12 cellular contexts compared by ENCODE assay signal in genomic region chr17:17181666-17182600, GRCh38. TPM values are rescaled to one million over a fixed set of nuclear protein-coding genes. Genes with fewer than 3 reads are reported as not detected.
DNase-seq lines count a peak whose midpoint lies in the region; ATAC-seq and TF ChIP-seq lines count a peak whose summit lies in the region.
"Had no signal": no experiment of that assay in that cellular context is flagged by ENCODE, and none has a peak within 500 bp of the region (broad histone marks: within the 10 kb centered on the region; RNA-seq: fewer than 3 reads in every experiment).

No MANE protein-coding gene starts in this region.

- intact Hi-C loops in dorsolateral prefrontal cortex (cut with DNase I), result no loop called here

- no peak for TF ChIP-seq CTCF in GM13977 (IDR thresholded peaks at IDR 0.05; ENCODE audit: extremely low read depth, insufficient read depth, missing control alignments)
- no peak for TF ChIP-seq CTCF in OCI-LY1 (IDR thresholded peaks at IDR 0.05; ENCODE audit: low read length)
- no peak for TF ChIP-seq CTCF in dorsolateral prefrontal cortex (IDR thresholded peaks at IDR 0.05 in 54 of 56, conservative IDR thresholded peaks at IDR 0.05 in 2 of 56; ENCODE audit: low read depth in 1 of 56, partially characterized antibody in 56 of 56)

- H3K4me3 ChIP-seq in OCI-LY1 (ENCODE audit: low read depth, low read length, poor library complexity, severe bottlenecking), result no peak overlapping the region
- no peak overlapping the region for H3K4me3 ChIP-seq in dorsolateral prefrontal cortex
- H3K4me3 ChIP-seq: transverse colon had no signal

- H3K36me3 Mint-ChIP-seq in stimulated activated effector memory CD8-positive, alpha-beta T cell treated with anti-CD3 and anti-CD28 coated beads, Interleukin-12 subunit alpha, Interleukin-12 subunit beta, amount 100 ng/mL, for 72 hours, result peaks cover 87% of the 10 kb centered on the region

- no peaks in the 10 kb centered on the region for H3K79me2 ChIP-seq in OCI-LY1 (ENCODE audit: insufficient read depth, low read length)

- peak; percentile 70 for DNase-seq in GM13977 (ENCODE audit: low spot score)
- peak; percentile 39 for DNase-seq in activated naive CD4-positive, alpha-beta T cell treated with anti-CD3 and anti-CD28 coated beads, Interleukin-2, amount 50 U/mL, for 16 hours
- DNase-seq in stimulated activated effector memory CD8-positive, alpha-beta T cell treated with anti-CD3 and anti-CD28 coated beads, Interleukin-12 subunit alpha, Interleukin-12 subunit beta, amount 100 ng/mL, for 72 hours (ENCODE audit: low spot score in 2 of 2), result no peak
- no peak for DNase-seq in HK-2 (ENCODE audit: unreplicated experiment)
- no peak for DNase-seq in dorsolateral prefrontal cortex
- no peak for DNase-seq in NCI-H345 treated with DMSO at 0.1 percent for 48 hours (lab: John Stamatoyannopoulos, UW; ENCODE audit: unreplicated experiment)
- DNase-seq: dermis blood vessel endothelial cell, NCI-H187 treated with DMSO at 0.1 percent for 48 hours, nucleus accumbens, transverse colon had no signal

- H3K4me3 Mint-ChIP-seq in stimulated activated effector memory CD8-positive, alpha-beta T cell treated with anti-CD3 and anti-CD28 coated beads, Interleukin-12 subunit alpha, Interleukin-12 subunit beta, amount 100 ng/mL, for 72 hours, result peak overlapping the region; percentile 76

- H3K4me1 Mint-ChIP-seq in stimulated activated effector memory CD8-positive, alpha-beta T cell treated with anti-CD3 and anti-CD28 coated beads, Interleukin-12 subunit alpha, Interleukin-12 subunit beta, amount 100 ng/mL, for 72 hours, result peaks cover 82% of the 10 kb centered on the region

- in situ Hi-C loops in GM13977 (cut with MboI; ENCODE audit: low pct_unique_long_range_greater_than_20kb, low sequenced_read_pairs, unreplicated experiment), result no loop called here

- H2AFZ ChIP-seq in OCI-LY1 (ENCODE audit: low read length), result no peak overlapping the region

- H3K4me1 ChIP-seq in OCI-LY1 (ENCODE audit: insufficient read depth, low read length, severe bottlenecking), result peaks cover 37% of the 10 kb centered on the region

- no peaks in the 10 kb centered on the region for H3K9me2 ChIP-seq in OCI-LY1 (ENCODE audit: low read depth, low read length)

- H3K4me2 ChIP-seq in OCI-LY1 (ENCODE audit: low read length), result peak overlapping the region; percentile 46; the same call in 1 of the 2 replicates

- no peaks in the 10 kb centered on the region for H3K9me3 Mint-ChIP-seq in stimulated activated effector memory CD8-positive, alpha-beta T cell treated with anti-CD3 and anti-CD28 coated beads, Interleukin-12 subunit alpha, Interleukin-12 subunit beta, amount 100 ng/mL, for 72 hours

- peak overlapping the region; percentile 98 for H3K27ac Mint-ChIP-seq in stimulated activated effector memory CD8-positive, alpha-beta T cell treated with anti-CD3 and anti-CD28 coated beads, Interleukin-12 subunit alpha, Interleukin-12 subunit beta, amount 100 ng/mL, for 72 hours

- peaks cover 70% of the 10 kb centered on the region for H3K36me3 ChIP-seq in OCI-LY1 (ENCODE audit: insufficient read depth, low read length)

- ATAC-seq in stimulated activated effector memory CD8-positive, alpha-beta T cell treated with anti-CD3 and anti-CD28 coated beads, Interleukin-12 subunit alpha, Interleukin-12 subunit beta, amount 100 ng/mL, for 72 hours, result no peak
- ATAC-seq: HepG2 had no signal

- H3K9me3 ChIP-seq in OCI-LY1 (ENCODE audit: low read length), result no peaks in the 10 kb centered on the region
- H3K9me3 ChIP-seq: transverse colon had no signal

- H3K27me3 ChIP-seq in OCI-LY1 (ENCODE audit: insufficient read depth, low read length) (no peaks in the 10 kb centered on the region), dorsolateral prefrontal cortex (no peaks in the 10 kb centered on the region)
- H3K27me3 ChIP-seq: transverse colon had no signal

- peak overlapping the region; percentile 79 for H3K27ac ChIP-seq in OCI-LY1 (ENCODE audit: low read depth, low read length, poor library complexity, severe bottlenecking)
- peak overlapping the region in 9 of 59 donors; percentile 1 to 55 (median 31) for H3K27ac ChIP-seq in dorsolateral prefrontal cortex

- no peak overlapping the region for H3K9ac ChIP-seq in OCI-LY1 (ENCODE audit: low read length)

- no peaks in the 10 kb centered on the region for H4K20me1 ChIP-seq in OCI-LY1 (ENCODE audit: insufficient read depth, low read length)

- H3F3A ChIP-seq in OCI-LY1 (ENCODE audit: insufficient read depth, low read length), result peaks cover 4% of the 10 kb centered on the region; the same call in 1 of the 2 replicates

RNA-seq across cellular contexts. Expression of gene PLD6, which starts 24.2 kb away (rescaled TPM):
- total RNA-seq in dorsolateral prefrontal cortex, result 10 to 100 TPM in 57 of 120 experiments, 1 to 10 TPM in 63; 5.7 to 19.4 (median 9.9) TPM

RNA-seq across cellular contexts. Expression of gene FLCN, which starts 55.0 kb away (rescaled TPM):
- total RNA-seq in dorsolateral prefrontal cortex, result 100 to 1,000 TPM in 109 of 120 experiments, 10 to 100 TPM in 11; 77.5 to 263 (median 146) TPM

Comparison
In these comparisons a context has a peak if more than half of its experiments do, and no peak if none do; other contexts are left out.
1. DNase-seq: peak in GM13977 (single experiment) and activated naive CD4-positive, alpha-beta T cell treated with anti-CD3 and anti-CD28 coated beads, Interleukin-2, amount 50 U/mL, for 16 hours (single experiment); none in stimulated activated effector memory CD8-positive, alpha-beta T cell treated with anti-CD3 and anti-CD28 coated beads, Interleukin-12 subunit alpha, Interleukin-12 subunit beta, amount 100 ng/mL, for 72 hours (0 of 2), HK-2 (single experiment), dorsolateral prefrontal cortex (0 of 10) and NCI-H345 treated with DMSO at 0.1 percent for 48 hours (single experiment).